Comparison of ENCODE assay signal across 10 cellular contexts in genomic region chr5:39517800-39518199, GRCh38.
A peak's percentile ranks its signal among the peaks of the same experiment; 100 is the strongest.
DNase-seq lines count a peak whose midpoint lies in the region; ATAC-seq, FAIRE-seq and TF ChIP-seq lines count a peak whose summit lies in the region.
"Had no signal": no experiment of that assay in that cellular context is flagged by ENCODE, and none has a peak within 500 bp of the region (broad histone marks: within the 10 kb centered on the region; RNA-seq: fewer than 3 reads in every experiment).

No MANE protein-coding gene starts in this region.

- peak; percentile 75 for DNase-seq in HFF-Myc (ENCODE audit: extremely low read depth, low read depth)
- peak in 4 of 7 donors; percentile 26 to 43 (median 30) for DNase-seq in adrenal gland
- peak; percentile 53 to 82 for DNase-seq in foreskin keratinocyte
- peak; percentile 65 for DNase-seq in urothelium cell line (ENCODE audit: low spot score)
- no peak for DNase-seq in activated CD8-positive, alpha-beta memory T cell treated with anti-CD3 and anti-CD28 coated beads, Interleukin-2, amount 50 U/mL, for 48 hours
- DNase-seq in C1 segment of cervical spinal cord (lab: John Stamatoyannopoulos, UW): no peak
- DNase-seq: left colon, NCI-H1930 had no signal

- H3K4me3 ChIP-seq in HFF-Myc (replicated peaks; ENCODE audit: low read depth, low read length) (no peak overlapping the region), adrenal gland (no peak overlapping the region)

- FAIRE-seq in urothelium cell line (lab: Jason Lieb, UNC): peak; percentile 74

- no peaks in the 10 kb centered on the region for H3K9me3 ChIP-seq in adrenal gland (replicated peaks in 1 of 3)

- intact Hi-C loops in adrenal gland (cut with DNase I): no loop called here

- no peaks in the 10 kb centered on the region for H3K36me3 ChIP-seq in adrenal gland (replicated peaks in 1 of 2)

- H3K27me3 ChIP-seq in adrenal gland (no peaks in the 10 kb centered on the region), foreskin keratinocyte (no peaks in the 10 kb centered on the region)

- no peak for TF ChIP-seq CTCF in HFF-Myc (IDR thresholded peaks at IDR 0.05; ENCODE audit: low read depth, low read length, missing control alignments)
- no peak for TF ChIP-seq CTCF in adrenal gland (IDR thresholded peaks at IDR 0.05)
- TF ChIP-seq CTCF in foreskin keratinocyte (conservative IDR thresholded peaks at IDR 0.05): no peak

- ATAC-seq in foreskin keratinocyte (peak; percentile 72), GM21526 (IDR thresholded peaks at IDR 0.05; ENCODE audit: low FRiP score, unreplicated experiment) (no peak)
- ATAC-seq: left colon; stimulated activated memory B cell treated with anti-CD40 and anti-IgM and Interleukin-4, amounts not matched to agents 10 μg/mL and 1 μg/mL and 100 μg/mL, for 72 hours had no signal

- no peak overlapping the region for H3K27ac ChIP-seq in adrenal gland
- no peak overlapping the region for H3K27ac ChIP-seq in foreskin keratinocyte

- H3K4me1 ChIP-seq in adrenal gland (replicated peaks in 1 of 2) (peaks cover 10 to 31% of the 10 kb centered on the region in 2 donors), foreskin keratinocyte (peaks cover 36% of the 10 kb centered on the region)

- TF ChIP-seq POLR2A in adrenal gland (IDR thresholded peaks at IDR 0.05): no peak

Comparison
In these comparisons a context has a peak if more than half of its experiments do, and no peak if none do; other contexts are left out.
1. DNase-seq: peak in HFF-Myc (single experiment), adrenal gland (4 of 7), foreskin keratinocyte (2 of 2) and urothelium cell line (single experiment); none in activated CD8-positive, alpha-beta memory T cell treated with anti-CD3 and anti-CD28 coated beads, Interleukin-2, amount 50 U/mL, for 48 hours (single experiment) and C1 segment of cervical spinal cord (0 of 14).